Comparison of ENCODE assay signal across 8 cellular contexts in genomic region chr5:151164687-151165392, GRCh38. TPM values are rescaled to one million over a fixed set of nuclear protein-coding genes. Genes with fewer than 3 reads are reported as not detected.
A peak's percentile ranks its signal among the peaks of the same experiment; 100 is the strongest.
DNase-seq lines count a peak whose midpoint lies in the region; TF ChIP-seq lines count a peak whose summit lies in the region.

No MANE protein-coding gene starts in this region.

- TF ChIP-seq CTCF in GM20000 (IDR thresholded peaks at IDR 0.05; ENCODE audit: extremely low read depth, missing control alignments) (peak; percentile 90), HL-60 (IDR thresholded peaks at IDR 0.05; ENCODE audit: insufficient read depth, low read length) (peak; percentile 91), OCI-LY7 (conservative IDR thresholded peaks at IDR 0.05; ENCODE audit: low read length) (peak; percentile 99), neural cell (IDR thresholded peaks at IDR 0.05; ENCODE audit: poor library complexity, severe bottlenecking) (peak; percentile 94)

- H3K27ac ChIP-seq in HL-60 (replicated peaks) (no peak overlapping the region; the same call in 1 of the 2 replicates), OCI-LY7 (ENCODE audit: low read depth, low read length, poor library complexity, severe bottlenecking) (no peak overlapping the region), neural cell (ENCODE audit: low read length) (no peak overlapping the region)

- H3K36me3 ChIP-seq in OCI-LY7 (ENCODE audit: insufficient read depth, low read length): no peaks in the 10 kb centered on the region
- no peaks in the 10 kb centered on the region for H3K36me3 ChIP-seq in neural cell (ENCODE audit: insufficient read depth, low read length)

- no peak overlapping the region for H3K4me3 ChIP-seq in HL-60 (replicated peaks; ENCODE audit: insufficient read depth, low read length)
- H3K4me3 ChIP-seq in OCI-LY7 (ENCODE audit: low read depth, low read length, poor library complexity, severe bottlenecking): no peak overlapping the region
- H3K4me3 ChIP-seq in neural cell (ENCODE audit: low read length): no peak overlapping the region

- H3K4me2 ChIP-seq in OCI-LY7 (ENCODE audit: low read length): peak overlapping the region; percentile 51; the same call in 1 of the 2 replicates
- no peak overlapping the region for H3K4me2 ChIP-seq in neural cell (ENCODE audit: low read length)

- TF ChIP-seq RAD21 in neural cell (conservative IDR thresholded peaks at IDR 0.05): peak; percentile 97

- CTCF ChIA-PET in OCI-LY7 (lab: Charles Lee; ENCODE audit: unreplicated experiment): interaction anchor here (0.6 to 2.3 kb wide), 13 partner anchors 15 to 116 kb away, joined by 3 to 33 read pairs (median 5); partner anchors contain the start of gene GM2A

- no TSS peak for BruUV-seq in OCI-LY7 (replicated peaks; lab: Mats Ljungman, UMichigan)

- H2AFZ ChIP-seq in OCI-LY7 (ENCODE audit: low read length) (peak overlapping the region; percentile 42; the same call in 1 of the 2 replicates), neural cell (ENCODE audit: low read depth, low read length) (no peak overlapping the region)

- no peak for TF ChIP-seq EP300 in neural cell (conservative IDR thresholded peaks at IDR 0.05; ENCODE audit: poor library complexity, severe bottlenecking)

- H3K4me1 ChIP-seq in OCI-LY7 (ENCODE audit: insufficient read depth, low read length, poor library complexity, severe bottlenecking): peaks cover 21% of the 10 kb centered on the region

- H3K9me3 ChIP-seq in OCI-LY7 (ENCODE audit: low read length): no peaks in the 10 kb centered on the region
- H3K9me3 ChIP-seq in neural cell (ENCODE audit: low read length): no peaks in the 10 kb centered on the region

- H3K27me3 ChIP-seq in HL-60 (ENCODE audit: insufficient read depth, poor library complexity, severe bottlenecking) (no peaks in the 10 kb centered on the region), neural cell (ENCODE audit: insufficient read depth, low read depth, low read length) (no peaks in the 10 kb centered on the region)

- DNase-seq in D341Med (ENCODE audit: low spot score) (peak; percentile 73), GM20000 (ENCODE audit: low spot score) (peak; percentile 81), HL-60 (ENCODE audit: low read depth in 1 of 2, low spot score in 1 of 2) (peak in 1 of 2 experiments; percentile 81), OCI-LY7 (ENCODE audit: low spot score) (peak; percentile 88), fibroblast of gingiva (ENCODE audit: low read depth) (peak; percentile 65), superior temporal gyrus (ENCODE audit: extremely low spot score) (peak; percentile 91)
- DNase-seq in activated T-cell treated with anti-CD3 and anti-CD28 coated beads, Interleukin-2, amount 50 U/mL, for 1 hour: peak; percentile 83

- no peaks in the 10 kb centered on the region for H3K79me2 ChIP-seq in OCI-LY7 (ENCODE audit: insufficient read depth, low read depth, low read length)
- H3K79me2 ChIP-seq in neural cell (replicated peaks; ENCODE audit: insufficient read depth, low read length): no peaks in the 10 kb centered on the region

- intact Hi-C loops in OCI-LY7 (cut with micrococcal nuclease; ENCODE audit: unreplicated experiment): loop anchor here (1.0 to 5.0 kb wide), 8 partner anchors 39 to 604 kb away; no protein-coding TSS in a partner anchor

- no peaks in the 10 kb centered on the region for H3F3A ChIP-seq in neural cell (ENCODE audit: insufficient read depth, low read length, poor library complexity, severe bottlenecking)

- no peaks in the 10 kb centered on the region for H4K20me1 ChIP-seq in OCI-LY7 (ENCODE audit: insufficient read depth, low read length)
- no peaks in the 10 kb centered on the region for H4K20me1 ChIP-seq in neural cell (ENCODE audit: insufficient read depth)

- POLR2A ChIA-PET in OCI-LY7 (lab: Charles Lee): interaction anchor here (0.7 to 3.6 kb wide), 15 partner anchors 12 to 364 kb away, joined by 3 to 17 read pairs (median 4); no protein-coding TSS in a partner anchor

- H3K9me2 ChIP-seq in OCI-LY7 (ENCODE audit: insufficient read depth, low read length) (no peaks in the 10 kb centered on the region), neural cell (ENCODE audit: insufficient read depth, low read length) (no peaks in the 10 kb centered on the region)

- no peak overlapping the region for H3K9ac ChIP-seq in neural cell (ENCODE audit: low read length)

TF ChIP-seq in neural cell, 6 proteins besides CTCF, POLR2A, EP300 and RAD21:
- no peak for TF ChIP-seq MXI1 (conservative IDR thresholded peaks at IDR 0.05; ENCODE audit: poor library complexity, severe bottlenecking)
- TF ChIP-seq SMC3 (conservative IDR thresholded peaks at IDR 0.05; ENCODE audit: poor library complexity): peak; percentile 95

RNA-seq across cellular contexts. Expression of gene ANXA6, which starts 7.3 kb away (rescaled TPM):
- total RNA-seq in OCI-LY7 (2014; rRNA removed; shearing (Covaris generic)): 26.1 and 35.6 TPM in 2 replicates
- 52.9 and 74.1 TPM in 2 replicates for total RNA-seq in OCI-LY7 (2022)
- 27.5 and 51.9 TPM in 2 replicates for polyA plus RNA-seq in neural cell
- polyA minus RNA-seq in neural cell: 42.9 and 45.8 TPM in 2 replicates

RNA-seq across cellular contexts. Expression of gene CCDC69, which starts 59.1 kb away (rescaled TPM):
- total RNA-seq in OCI-LY7 (2014; rRNA removed; shearing (Covaris generic)): 111 and 123 TPM in 2 replicates
- 118 and 119 TPM in 2 replicates for total RNA-seq in OCI-LY7 (2022)
- not detected in 2 replicates for polyA plus RNA-seq in neural cell
- not detected in 2 replicates for polyA minus RNA-seq in neural cell
